ENCODE assay signal across 9 cellular contexts in genomic region chr2:39094717-39095363, GRCh38. TPM values are rescaled to one million over a fixed set of nuclear protein-coding genes. Genes with fewer than 3 reads are reported as not detected.
DNase-seq lines count a peak whose midpoint lies in the region; ATAC-seq and TF ChIP-seq lines count a peak whose summit lies in the region.
"Had no signal": no experiment of that assay in that cellular context is flagged by ENCODE, and none has a peak within 500 bp of the region (broad histone marks: within the 10 kb centered on the region; RNA-seq: fewer than 3 reads in every experiment).

No MANE protein-coding gene starts in this region.

- in situ Hi-C loops in G401 (cut with HindIII; ENCODE audit: low sequenced_read_pairs): loop anchor here (25.0 kb wide), 1 partner anchor 117 kb away; no protein-coding TSS in a partner anchor

- H3K4me2 ChIP-seq in fibroblast of lung (ENCODE audit: extremely low read depth, insufficient read depth, low read length): no peak overlapping the region

- TF ChIP-seq CTCF in GM10248 (IDR thresholded peaks at IDR 0.05; ENCODE audit: control extremely low read depth, extremely low read depth, low read depth, missing control alignments) (no peak), fibroblast of lung (conservative IDR thresholded peaks at IDR 0.05 in 1 of 2, IDR thresholded peaks at IDR 0.05 in 1 of 2; ENCODE audit: low read depth in 1 of 2, low read length in 2 of 2) (no peak), left ventricle myocardium inferior (IDR thresholded peaks at IDR 0.05; ENCODE audit: borderline replicate concordance) (no peak)

- DNase-seq in GM10248 (ENCODE audit: extremely low spot score): peak; percentile 53
- DNase-seq in fibroblast of lung (ENCODE audit: low read depth in 2 of 2): peak; percentile 9 to 92
- no peak for DNase-seq in CD1c-positive myeloid dendritic cell (ENCODE audit: extremely low spot score)
- no peak for DNase-seq in left ventricle myocardium inferior
- no peak for DNase-seq in G401 (ENCODE audit: low spot score)
- DNase-seq in DMS53 (lab: John Stamatoyannopoulos, UW): no peak

- H4K20me1 ChIP-seq in fibroblast of lung (ENCODE audit: control insufficient read depth, extremely low read depth, insufficient read depth, low read length): no peaks in the 10 kb centered on the region

- CTCF ChIA-PET in GM10248 (lab: Yijun Ruan, JAX): interaction anchor here (1.3 to 4.0 kb wide), 5 partner anchors 17 to 134 kb away, joined by 3 to 27 read pairs (median 11); partner anchors contain the start of gene SOS1

- H3K9ac ChIP-seq in fibroblast of lung (ENCODE audit: insufficient read depth, low read length): no peak overlapping the region

- no peaks in the 10 kb centered on the region for H3K4me1 ChIP-seq in fibroblast of lung (ENCODE audit: control insufficient read depth, extremely low read depth, insufficient read depth, low read length)
- H3K4me1 ChIP-seq in left ventricle myocardium inferior: peaks cover 61% of the 10 kb centered on the region

- H3K9me3 ChIP-seq in fibroblast of lung (ENCODE audit: control insufficient read depth, insufficient read depth, low read depth, low read length): no peaks in the 10 kb centered on the region
- H3K9me3 ChIP-seq in left ventricle myocardium inferior (replicated peaks): no peaks in the 10 kb centered on the region

- H3K4me3 ChIP-seq in fibroblast of lung (replicated peaks in 1 of 4; ENCODE audit: control extremely low read depth in 1 of 4, insufficient read depth in 1 of 4, low read depth in 3 of 4, low read length in 4 of 4) (no peak overlapping the region), left ventricle myocardium inferior (no peak overlapping the region)
- H3K4me3 ChIP-seq: cardiac muscle cell had no signal

- intact Hi-C loops in left ventricle myocardium inferior (cut with micrococcal nuclease): no loop called here

- POLR2A ChIA-PET in GM10248 (lab: Yijun Ruan, JAX): no interaction called here

- ATAC-seq in GM21526 (IDR thresholded peaks at IDR 0.05; ENCODE audit: low FRiP score, unreplicated experiment) (peak; percentile 80), HG03558 (IDR thresholded peaks at IDR 0.05; ENCODE audit: extremely low read depth, unreplicated experiment) (peak; percentile 83)

- H3K27ac ChIP-seq in fibroblast of lung (ENCODE audit: insufficient read depth, low read length): no peak overlapping the region
- no peak overlapping the region for H3K27ac ChIP-seq in left ventricle myocardium inferior (replicated peaks)
- H3K27ac ChIP-seq: cardiac muscle cell had no signal

- H3K79me2 ChIP-seq in fibroblast of lung (ENCODE audit: control insufficient read depth, insufficient read depth, low read length): peaks cover 22% of the 10 kb centered on the region

- no peak overlapping the region for H2AFZ ChIP-seq in fibroblast of lung (ENCODE audit: low read length)

- H3K36me3 ChIP-seq in fibroblast of lung (ENCODE audit: control insufficient read depth, insufficient read depth, low read length): no peaks in the 10 kb centered on the region
- no peaks in the 10 kb centered on the region for H3K36me3 ChIP-seq in left ventricle myocardium inferior
- H3K36me3 ChIP-seq: cardiac muscle cell had no signal

- H3K27me3 ChIP-seq in fibroblast of lung (ENCODE audit: control insufficient read depth, insufficient read depth, low read length) (no peaks in the 10 kb centered on the region), left ventricle myocardium inferior (ENCODE audit: low read depth) (no peaks in the 10 kb centered on the region)
- H3K27me3 ChIP-seq: cardiac muscle cell had no signal

RNA-seq across cellular contexts. Expression of gene SOS1, which starts 26.0 kb away (rescaled TPM):
- total RNA-seq in fibroblast of lung: 15.9 and 27.6 TPM in 2 replicates
- 20.2 and 24.9 TPM in 2 replicates for polyA plus RNA-seq in fibroblast of lung
- 10.9 and 14.4 TPM in 2 replicates for polyA plus RNA-seq in fibroblast of lung (2012)
- polyA minus RNA-seq in fibroblast of lung (ENCODE audit: low replicate concordance): 13.5 and 19.0 TPM in 2 replicates
- total RNA-seq in left ventricle myocardium inferior: 20.6 TPM
- total RNA-seq in G401 (2014; rRNA removed; shearing (Covaris generic)): 5.0 and 22.0 TPM in 2 replicates

Comparison
In these comparisons a context has a peak if more than half of its experiments do, and no peak if none do; other contexts are left out.
1. DNase-seq: peak in GM10248 (single experiment) and fibroblast of lung (2 of 2); none in CD1c-positive myeloid dendritic cell (single experiment), left ventricle myocardium inferior (single experiment), G401 (single experiment) and DMS53 (single experiment).